ENCODE assay signal across 1 cellular context in genomic region chr17:56640116-56640515, GRCh38.
TF ChIP-seq lines count a peak whose summit lies in the region.

No MANE protein-coding gene starts in this region.

TF ChIP-seq in K562, 482 proteins besides CTCF, POLR2A, EP300 and RAD21 (continued from another document):
- TF ChIP-seq, protein P1, sequence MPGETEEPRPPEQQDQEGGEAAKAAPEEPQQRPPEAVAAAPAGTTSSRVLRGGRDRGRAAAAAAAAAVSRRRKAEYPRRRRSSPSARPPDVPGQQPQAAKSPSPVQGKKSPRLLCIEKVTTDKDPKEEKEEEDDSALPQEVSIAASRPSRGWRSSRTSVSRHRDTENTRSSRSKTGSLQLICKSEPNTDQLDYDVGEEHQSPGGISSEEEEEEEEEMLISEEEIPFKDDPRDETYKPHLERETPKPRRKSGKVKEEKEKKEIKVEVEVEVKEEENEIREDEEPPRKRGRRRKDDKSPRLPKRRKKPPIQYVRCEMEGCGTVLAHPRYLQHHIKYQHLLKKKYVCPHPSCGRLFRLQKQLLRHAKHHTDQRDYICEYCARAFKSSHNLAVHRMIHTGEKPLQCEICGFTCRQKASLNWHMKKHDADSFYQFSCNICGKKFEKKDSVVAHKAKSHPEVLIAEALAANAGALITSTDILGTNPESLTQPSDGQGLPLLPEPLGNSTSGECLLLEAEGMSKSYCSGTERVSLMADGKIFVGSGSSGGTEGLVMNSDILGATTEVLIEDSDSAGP (CRISPR knock-in tag; IDR thresholded peaks at IDR 0.05) = no peak
- TF ChIP-seq ZBED1 (IDR thresholded peaks at IDR 0.05) (no peak), FOXP4 (CRISPR knock-in tag; IDR thresholded peaks at IDR 0.05; ENCODE audit: borderline replicate concordance) (no peak), STAT5B (CRISPR knock-in tag; IDR thresholded peaks at IDR 0.05) (no peak), TOE1 (IDR thresholded peaks at IDR 0.05; ENCODE audit: borderline replicate concordance) (no peak), TOE1 (CRISPR knock-in tag; IDR thresholded peaks at IDR 0.05; ENCODE audit: borderline replicate concordance, low read depth) (no peak), CBFA2T2 (conservative IDR thresholded peaks at IDR 0.05) (no peak), ZNF444 (CRISPR knock-in tag; IDR thresholded peaks at IDR 0.05) (no peak), ZNF347 (CRISPR knock-in tag; IDR thresholded peaks at IDR 0.05; ENCODE audit: low read depth) (no peak), ETV6 (IDR thresholded peaks at IDR 0.05; ENCODE audit: borderline replicate concordance in 1 of 2, low read depth in 2 of 2, low read length in 1 of 2) (no peak), ETV6 (CRISPR knock-in tag; IDR thresholded peaks at IDR 0.05; ENCODE audit: borderline replicate concordance) (no peak)
- TF ChIP-seq, protein P2, sequence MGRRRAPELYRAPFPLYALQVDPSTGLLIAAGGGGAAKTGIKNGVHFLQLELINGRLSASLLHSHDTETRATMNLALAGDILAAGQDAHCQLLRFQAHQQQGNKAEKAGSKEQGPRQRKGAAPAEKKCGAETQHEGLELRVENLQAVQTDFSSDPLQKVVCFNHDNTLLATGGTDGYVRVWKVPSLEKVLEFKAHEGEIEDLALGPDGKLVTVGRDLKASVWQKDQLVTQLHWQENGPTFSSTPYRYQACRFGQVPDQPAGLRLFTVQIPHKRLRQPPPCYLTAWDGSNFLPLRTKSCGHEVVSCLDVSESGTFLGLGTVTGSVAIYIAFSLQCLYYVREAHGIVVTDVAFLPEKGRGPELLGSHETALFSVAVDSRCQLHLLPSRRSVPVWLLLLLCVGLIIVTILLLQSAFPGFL (CRISPR knock-in tag; IDR thresholded peaks at IDR 0.05) = no peak
TF ChIP-seq in K562: peak in this region for 0.
